ENCODE assay signal across 1 cellular context in the genomic region with DNA sequence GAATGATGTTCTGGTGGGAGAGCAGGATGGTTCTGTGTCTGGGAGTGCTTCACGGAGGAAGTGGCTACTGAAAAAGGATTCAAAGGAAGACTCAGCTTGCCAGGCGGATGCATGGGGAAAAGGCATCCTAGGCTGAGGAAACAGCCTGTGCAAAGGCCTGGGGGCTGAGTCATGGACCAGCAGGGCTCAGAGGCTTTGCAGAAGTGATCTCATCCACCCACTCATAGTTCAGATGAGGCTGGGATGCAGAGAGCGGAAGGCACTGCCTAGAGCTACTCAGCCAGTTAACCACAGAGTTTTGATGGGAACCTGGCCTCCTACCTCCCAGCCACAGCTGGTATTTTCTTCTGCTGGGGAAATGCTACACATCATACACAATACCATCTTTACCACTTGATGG.
TF ChIP-seq lines count a peak whose summit lies in the region.

No MANE protein-coding gene starts in this region.

TF ChIP-seq in HepG2, 621 proteins besides CTCF, POLR2A, EP300 and RAD21 (continued from another document):
- TF ChIP-seq, protein P1, sequence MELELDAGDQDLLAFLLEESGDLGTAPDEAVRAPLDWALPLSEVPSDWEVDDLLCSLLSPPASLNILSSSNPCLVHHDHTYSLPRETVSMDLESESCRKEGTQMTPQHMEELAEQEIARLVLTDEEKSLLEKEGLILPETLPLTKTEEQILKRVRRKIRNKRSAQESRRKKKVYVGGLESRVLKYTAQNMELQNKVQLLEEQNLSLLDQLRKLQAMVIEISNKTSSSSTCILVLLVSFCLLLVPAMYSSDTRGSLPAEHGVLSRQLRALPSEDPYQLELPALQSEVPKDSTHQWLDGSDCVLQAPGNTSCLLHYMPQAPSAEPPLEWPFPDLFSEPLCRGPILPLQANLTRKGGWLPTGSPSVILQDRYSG (CRISPR knock-in tag; IDR thresholded peaks at IDR 0.05), result no peak
- TF ChIP-seq FOSL2 (CRISPR knock-in tag; IDR thresholded peaks at IDR 0.05) (0 out of 2 replicates have a peak, but pooled peaks have one; percentile 13), ZBTB7A (CRISPR knock-in tag; IDR thresholded peaks at IDR 0.05) (no peak)
